In the genomic region with DNA sequence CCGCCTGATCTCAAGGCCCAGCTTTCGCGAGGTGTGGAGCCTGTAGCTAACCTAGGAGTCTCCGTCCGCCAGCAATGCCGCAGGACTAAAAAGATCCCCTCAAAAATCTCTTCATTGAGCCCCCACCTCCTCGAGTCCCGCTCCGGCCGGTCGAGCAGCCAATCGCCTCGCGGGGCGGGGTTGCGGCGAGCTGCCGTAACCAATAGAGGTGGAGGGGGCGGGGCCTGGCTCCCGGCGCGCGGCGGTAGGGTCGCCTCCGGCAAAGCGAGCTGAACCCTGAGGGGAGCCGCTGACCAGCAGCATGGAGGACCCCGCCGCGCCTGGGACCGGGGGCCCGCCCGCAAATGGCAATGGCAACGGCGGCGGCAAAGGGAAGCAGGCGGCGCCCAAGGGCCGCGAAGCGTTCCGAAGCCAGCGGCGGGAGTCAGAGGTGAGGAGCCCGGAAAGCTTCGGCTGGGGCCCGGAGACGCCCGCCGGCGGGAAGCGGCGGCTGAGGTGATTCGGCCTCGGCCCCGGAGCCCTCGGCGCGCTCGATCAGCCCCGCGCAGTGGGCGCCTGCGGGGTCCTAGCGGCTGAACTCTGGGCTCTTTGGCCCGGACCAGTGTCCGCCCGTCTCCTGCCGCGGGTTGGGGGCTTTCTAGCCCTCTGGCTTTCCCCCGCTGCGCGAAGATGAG, we compare ENCODE assay signal across 8 cellular contexts. TPM values are rescaled to one million over a fixed set of nuclear protein-coding genes. Genes with fewer than 3 reads are reported as not detected.
DNase-seq lines count a peak whose midpoint lies in the region; ATAC-seq and TF ChIP-seq lines count a peak whose summit lies in the region.

A gene with protein sequence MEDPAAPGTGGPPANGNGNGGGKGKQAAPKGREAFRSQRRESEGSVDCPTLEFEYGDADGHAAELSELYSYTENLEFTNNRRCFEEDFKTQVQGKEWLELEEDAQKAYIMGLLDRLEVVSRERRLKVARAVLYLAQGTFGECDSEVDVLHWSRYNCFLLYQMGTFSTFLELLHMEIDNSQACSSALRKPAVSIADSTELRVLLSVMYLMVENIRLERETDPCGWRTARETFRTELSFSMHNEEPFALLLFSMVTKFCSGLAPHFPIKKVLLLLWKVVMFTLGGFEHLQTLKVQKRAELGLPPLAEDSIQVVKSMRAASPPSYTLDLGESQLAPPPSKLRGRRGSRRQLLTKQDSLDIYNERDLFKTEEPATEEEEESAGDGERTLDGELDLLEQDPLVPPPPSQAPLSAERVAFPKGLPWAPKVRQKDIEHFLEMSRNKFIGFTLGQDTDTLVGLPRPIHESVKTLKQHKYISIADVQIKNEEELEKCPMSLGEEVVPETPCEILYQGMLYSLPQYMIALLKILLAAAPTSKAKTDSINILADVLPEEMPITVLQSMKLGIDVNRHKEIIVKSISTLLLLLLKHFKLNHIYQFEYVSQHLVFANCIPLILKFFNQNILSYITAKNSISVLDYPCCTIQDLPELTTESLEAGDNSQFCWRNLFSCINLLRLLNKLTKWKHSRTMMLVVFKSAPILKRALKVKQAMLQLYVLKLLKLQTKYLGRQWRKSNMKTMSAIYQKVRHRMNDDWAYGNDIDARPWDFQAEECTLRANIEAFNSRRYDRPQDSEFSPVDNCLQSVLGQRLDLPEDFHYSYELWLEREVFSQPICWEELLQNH (plus strand): TSS at position 261 of the 674 bp plus-strand sequence. CDS start 41 bp downstream, at position 302.

- 0 to 1% (median 0%) methylated on average over 2 to 74 of the region's 74 CpGs for WGBS in stomach, 5 donors

- peaks cover 24% of the 10 kb centered on the region for H3K4me1 Mint-ChIP-seq in neural crest cell

- in situ Hi-C loops in HAP-1 (cut with MboI; ENCODE audit: low sequenced_read_pairs) = no loop called here

- peak within 1 kb of the TSS; percentile 73 for H3K4me3 ChIP-seq in HAP-1
- peak within 1 kb of the TSS; percentile 68 for H3K4me3 ChIP-seq in RWPE2 (ENCODE audit: severe bottlenecking)
- peak within 1 kb of the TSS; percentile 68 to 81 (median 74) for H3K4me3 ChIP-seq in stomach

- peak; percentile 75 for DNase-seq in GDM1 (lab: John Stamatoyannopoulos, UW)
- peak; percentile 88 to 98 for DNase-seq in HAP-1 (ENCODE audit: low spot score in 2 of 2)
- peak; percentile 88 for DNase-seq in M059J (ENCODE audit: low read depth)
- DNase-seq in RWPE2 (ENCODE audit: low spot score) = peak; percentile 91
- DNase-seq in activated T-helper 9 cell treated with anti-CD3 and anti-CD28 coated beads, Interleukin-2, amount 50 U/mL, for 16 hours (ENCODE audit: low read depth) = peak; percentile 87
- DNase-seq in fibroblast of the conjunctiva (ENCODE audit: low read depth) = peak; percentile 44
- peak; percentile 94 for DNase-seq in neural crest cell (ENCODE audit: low read depth, low spot score)
- peak; percentile 91 for DNase-seq in stomach

- intact Hi-C loops in stomach (cut with DNase I; ENCODE audit: low total_unique reads) = no loop called here

- peak; percentile 81 for ATAC-seq in RWPE2 (ENCODE audit: low read depth)

- no peak for TF ChIP-seq POLR2A in stomach (IDR thresholded peaks at IDR 0.05)

- H3K27ac ChIP-seq in RWPE2 (ENCODE audit: poor library complexity, severe bottlenecking) (peak within 1 kb of the TSS; percentile 3), stomach (peak within 1 kb of the TSS in 4 of 5 donors; percentile 24 to 75 (median 67))

- H3K36me3 ChIP-seq in HAP-1 (replicated peaks) = no peaks in the 10 kb centered on the region
- no peaks in the 10 kb centered on the region for H3K36me3 ChIP-seq in RWPE2 (ENCODE audit: low read depth)
- peaks cover 0 to 4% (median 2%) of the 10 kb centered on the region in 4 donors for H3K36me3 ChIP-seq in stomach

- H3K9me3 Mint-ChIP-seq in neural crest cell = no peaks in the 10 kb centered on the region

- H3K4me3 Mint-ChIP-seq in neural crest cell = peak within 1 kb of the TSS; percentile 97

- H3K9me3 ChIP-seq in HAP-1 (no peaks in the 10 kb centered on the region), RWPE2 (ENCODE audit: severe bottlenecking) (no peaks in the 10 kb centered on the region), stomach (no peaks in the 10 kb centered on the region)

- H3K27me3 ChIP-seq in HAP-1 (ENCODE audit: low read depth) = no peaks in the 10 kb centered on the region
- no peaks in the 10 kb centered on the region for H3K27me3 ChIP-seq in RWPE2 (ENCODE audit: insufficient read depth, poor library complexity, severe bottlenecking)
- peaks cover 0 to 32% (median 9%) of the 10 kb centered on the region in 3 donors for H3K27me3 ChIP-seq in stomach

- H3K36me3 Mint-ChIP-seq in neural crest cell (ENCODE audit: low read depth) = no peaks in the 10 kb centered on the region

- peaks cover 27% of the 10 kb centered on the region for H3K27me3 Mint-ChIP-seq in neural crest cell (ENCODE audit: low read depth)

- TF ChIP-seq CTCF in RWPE2 (IDR thresholded peaks at IDR 0.05; ENCODE audit: poor library complexity, severe bottlenecking) = no peak
- TF ChIP-seq CTCF in neural crest cell (conservative IDR thresholded peaks at IDR 0.05) = no peak
- peak in 1 of 7 experiments; percentile 14 for TF ChIP-seq CTCF in stomach (IDR thresholded peaks at IDR 0.05)

- peak within 1 kb of the TSS; percentile 82 for H3K27ac Mint-ChIP-seq in neural crest cell (ENCODE audit: unreplicated experiment)

- TF ChIP-seq EP300 in stomach (IDR thresholded peaks at IDR 0.05) = no peak

- H3K4me1 ChIP-seq in HAP-1 = peaks cover 7% of the 10 kb centered on the region
- peaks cover 23% of the 10 kb centered on the region for H3K4me1 ChIP-seq in RWPE2 (ENCODE audit: insufficient read depth, poor library complexity, severe bottlenecking)
- peaks cover 5 to 19% (median 17%) of the 10 kb centered on the region in 4 donors for H3K4me1 ChIP-seq in stomach

RNA-seq across cellular contexts. Expression of the gene that starts here (rescaled TPM):
- total RNA-seq in M059J (2014; rRNA removed; shearing (Covaris generic)) = 7.8 and 12.1 TPM in 2 replicates
- total RNA-seq in neural crest cell (11.6 and 13.0 TPM in 2 replicates), stomach (1 to 10 TPM in 2 of 5 donors, not detected in 3; 2.0 TPM)
- under 1 TPM; 0.56 to 0.98 (median 0.76) TPM for polyA plus RNA-seq in stomach

Comparison
In these comparisons a context has a peak if more than half of its experiments do, and no peak if none do; other contexts are left out.
1. Peak in every context shown above with its lines: DNase-seq, ATAC-seq, H3K4me3 ChIP-seq and H3K27ac ChIP-seq.
2. DNase-seq: peak in every context shown above with its lines; median percentile 94 in neural crest cell; 93 in HAP-1; 91 in RWPE2; 91 in stomach; 88 in M059J; 87 in activated T-helper 9 cell treated with anti-CD3 and anti-CD28 coated beads, Interleukin-2, amount 50 U/mL, for 16 hours; 75 in GDM1; 44 in fibroblast of the conjunctiva.